ENCODE assay signal across 2 cellular contexts in genomic region chr17:48608494-48608834, GRCh38.
TF ChIP-seq lines count a peak whose summit lies in the region.

No MANE protein-coding gene starts in this region.

TF ChIP-seq in IMR-90, 13 proteins besides CTCF, POLR2A, EP300 and RAD21:
- no peak for TF ChIP-seq MXI1 (IDR thresholded peaks at IDR 0.05; ENCODE audit: borderline replicate concordance, low read depth, low read length)
- no peak for TF ChIP-seq SMC3 (IDR thresholded peaks at IDR 0.05; ENCODE audit: low read depth, low read length)

TF ChIP-seq in HepG2, 621 proteins besides CTCF, POLR2A, EP300 and RAD21:
- TF ChIP-seq GATAD2A (CRISPR knock-in tag; IDR thresholded peaks at IDR 0.05) = no peak
- TF ChIP-seq PHF20 (CRISPR knock-in tag; IDR thresholded peaks at IDR 0.05) = no peak
- TF ChIP-seq HINFP (CRISPR knock-in tag; IDR thresholded peaks at IDR 0.05; ENCODE audit: low read depth) = no peak
- no peak for TF ChIP-seq RXRA (CRISPR knock-in tag; IDR thresholded peaks at IDR 0.05)
- TF ChIP-seq ZNF281 (CRISPR knock-in tag; IDR thresholded peaks at IDR 0.05; ENCODE audit: borderline replicate concordance) = no peak
- no peak for TF ChIP-seq ETS1 (CRISPR knock-in tag; IDR thresholded peaks at IDR 0.05)
- no peak for TF ChIP-seq HNF4G (IDR thresholded peaks at IDR 0.05; ENCODE audit: borderline replicate concordance, low read depth, low read length)
- TF ChIP-seq HNF4G (CRISPR knock-in tag; IDR thresholded peaks at IDR 0.05; ENCODE audit: borderline replicate concordance, low read depth) = no peak
- TF ChIP-seq ZBTB37 (CRISPR knock-in tag; IDR thresholded peaks at IDR 0.05) = no peak
- no peak for TF ChIP-seq MXD4 (CRISPR knock-in tag; IDR thresholded peaks at IDR 0.05)
- no peak for TF ChIP-seq NFIB (CRISPR knock-in tag; IDR thresholded peaks at IDR 0.05; ENCODE audit: borderline replicate concordance)
- no peak for TF ChIP-seq GPN1 (CRISPR knock-in tag; IDR thresholded peaks at IDR 0.05; ENCODE audit: borderline replicate concordance)
- TF ChIP-seq FOXP1 (IDR thresholded peaks at IDR 0.05) = no peak
- TF ChIP-seq FOXP1 (CRISPR knock-in tag; IDR thresholded peaks at IDR 0.05) = no peak
- TF ChIP-seq CEBPG (CRISPR knock-in tag; IDR thresholded peaks at IDR 0.05) = no peak
- TF ChIP-seq RFX3 (CRISPR knock-in tag; IDR thresholded peaks at IDR 0.05) = no peak
- TF ChIP-seq ZNF232 (CRISPR knock-in tag; IDR thresholded peaks at IDR 0.05; ENCODE audit: borderline replicate concordance) = no peak
- no peak for TF ChIP-seq ETV5 (CRISPR knock-in tag; IDR thresholded peaks at IDR 0.05; ENCODE audit: borderline replicate concordance)
- no peak for TF ChIP-seq NFAT5 (CRISPR knock-in tag; IDR thresholded peaks at IDR 0.05)
- TF ChIP-seq ZNF513 (CRISPR knock-in tag; conservative IDR thresholded peaks at IDR 0.05) = no peak
- no peak for TF ChIP-seq KDM6A (CRISPR knock-in tag; IDR thresholded peaks at IDR 0.05; ENCODE audit: low read depth)
- TF ChIP-seq ZNF574 (CRISPR knock-in tag; IDR thresholded peaks at IDR 0.05) = no peak
